ENCODE assay signal across 14 cellular contexts in genomic region chr10:131963811-131964210, GRCh38.
"Had no signal": no experiment of that assay in that cellular context is flagged by ENCODE, and none has a peak within 500 bp of the region (broad histone marks: within the 10 kb centered on the region; RNA-seq: fewer than 3 reads in every experiment).

No MANE protein-coding gene starts in this region.

- H3K27me3 ChIP-seq: dorsolateral prefrontal cortex, neutrophil, SJCRH30, tibial nerve had no signal

- H3K27me3 Mint-ChIP-seq: activated CD4-positive, alpha-beta T cell treated with anti-CD3 and anti-CD28 coated beads for 36 hours; stimulated activated memory B cell treated with anti-CD40 and anti-IgM and Interleukin-4, amounts not matched to agents 10 μg/mL and 1 μg/mL and 100 μg/mL, for 72 hours had no signal

- H3K4me3 ChIP-seq: dorsolateral prefrontal cortex, SJCRH30, smooth muscle cell, tibial nerve had no signal

- DNase-seq: activated CD4-positive, alpha-beta T cell treated with anti-CD3 and anti-CD28 coated beads for 36 hours; activated naive CD4-positive, alpha-beta T cell treated with Interleukin-2 at 50 U/mL for 16 hours; activated T-cell treated with anti-CD3 and anti-CD28 coated beads, Interleukin-2, amount 50 U/mL, for 4 hours; amniotic stem cell; kidney glomerular epithelial cell; right cardiac atrium; SJCRH30; SW 1271; T1000 had no signal

- H3K4me3 Mint-ChIP-seq: activated CD4-positive, alpha-beta T cell treated with anti-CD3 and anti-CD28 coated beads for 36 hours; activated T-cell treated with anti-CD3 and anti-CD28 coated beads, Interleukin-2, amount 50 U/mL, for 4 hours; stimulated activated memory B cell treated with anti-CD40 and anti-IgM and Interleukin-4, amounts not matched to agents 10 μg/mL and 1 μg/mL and 100 μg/mL, for 72 hours had no signal

- H3K9me3 Mint-ChIP-seq: activated T-cell treated with anti-CD3 and anti-CD28 coated beads, Interleukin-2, amount 50 U/mL, for 4 hours; stimulated activated memory B cell treated with anti-CD40 and anti-IgM and Interleukin-4, amounts not matched to agents 10 μg/mL and 1 μg/mL and 100 μg/mL, for 72 hours had no signal

- H3K27ac ChIP-seq: neutrophil, SJCRH30, tibial nerve had no signal

- H3K9me3 ChIP-seq: neutrophil, SJCRH30 had no signal

- H3K36me3 ChIP-seq: SJCRH30 had no signal

- H3K4me1 ChIP-seq: SJCRH30, tibial nerve had no signal

- H3K4me1 Mint-ChIP-seq: stimulated activated memory B cell treated with anti-CD40 and anti-IgM and Interleukin-4, amounts not matched to agents 10 μg/mL and 1 μg/mL and 100 μg/mL, for 72 hours had no signal

- ATAC-seq: activated CD4-positive, alpha-beta T cell treated with anti-CD3 and anti-CD28 coated beads for 36 hours; activated T-cell treated with anti-CD3 and anti-CD28 coated beads, Interleukin-2, amount 50 U/mL, for 4 hours; stimulated activated memory B cell treated with anti-CD40 and anti-IgM and Interleukin-4, amounts not matched to agents 10 μg/mL and 1 μg/mL and 100 μg/mL, for 72 hours had no signal

- H3K27ac Mint-ChIP-seq: stimulated activated memory B cell treated with anti-CD40 and anti-IgM and Interleukin-4, amounts not matched to agents 10 μg/mL and 1 μg/mL and 100 μg/mL, for 72 hours had no signal
